ENCODE assay signal across 1 cellular context in genomic region chr16:23537390-23537789, GRCh38.
TF ChIP-seq lines count a peak whose summit lies in the region.

No MANE protein-coding gene starts in this region.

TF ChIP-seq in HepG2, 621 proteins besides CTCF, POLR2A, EP300 and RAD21 (continues in another document):
- TF ChIP-seq SNRNP70 (IDR thresholded peaks at IDR 0.05; ENCODE audit: low read depth, low read length) (no peak), RFX3 (CRISPR knock-in tag; IDR thresholded peaks at IDR 0.05) (no peak), ZNF136 (CRISPR knock-in tag; IDR thresholded peaks at IDR 0.05; ENCODE audit: low read depth) (no peak), YY1 (IDR thresholded peaks at IDR 0.05; ENCODE audit: insufficient read depth, insufficient replicate concordance, low read depth, low read length) (no peak), CSRNP1 (CRISPR knock-in tag; IDR thresholded peaks at IDR 0.05) (no peak), REXO4 (CRISPR knock-in tag; IDR thresholded peaks at IDR 0.05; ENCODE audit: borderline replicate concordance) (no peak), ZSCAN5A (CRISPR knock-in tag; IDR thresholded peaks at IDR 0.05; ENCODE audit: borderline replicate concordance) (no peak), ZKSCAN5 (CRISPR knock-in tag; IDR thresholded peaks at IDR 0.05) (no peak), ZNF44 (CRISPR knock-in tag; IDR thresholded peaks at IDR 0.05) (no peak), JARID2 (CRISPR knock-in tag; IDR thresholded peaks at IDR 0.05; ENCODE audit: insufficient replicate concordance) (no peak), CBX1 (IDR thresholded peaks at IDR 0.05; ENCODE audit: low read depth) (no peak), NFE2 (CRISPR knock-in tag; IDR thresholded peaks at IDR 0.05) (no peak), ZNF24 (IDR thresholded peaks at IDR 0.05) (peak; percentile 98), MLX (CRISPR knock-in tag; IDR thresholded peaks at IDR 0.05) (0 out of 2 replicates have a peak, but pooled peaks have one; percentile 22), ZBTB33 (CRISPR knock-in tag; IDR thresholded peaks at IDR 0.05) (no peak), ZNF839 (CRISPR knock-in tag; IDR thresholded peaks at IDR 0.05; ENCODE audit: borderline replicate concordance) (no peak), MIER2 (CRISPR knock-in tag; IDR thresholded peaks at IDR 0.05) (no peak), ZNF879 (CRISPR knock-in tag; IDR thresholded peaks at IDR 0.05) (no peak), PAF1 (CRISPR knock-in tag; IDR thresholded peaks at IDR 0.05) (no peak), ZNF580 (CRISPR knock-in tag; IDR thresholded peaks at IDR 0.05; ENCODE audit: borderline replicate concordance, low read depth) (0 out of 2 replicates have a peak, but pooled peaks have one; percentile 31), ZNF512B (CRISPR knock-in tag; IDR thresholded peaks at IDR 0.05; ENCODE audit: borderline replicate concordance) (no peak), ZNF562 (CRISPR knock-in tag; IDR thresholded peaks at IDR 0.05; ENCODE audit: borderline replicate concordance) (no peak), ZNF331 (CRISPR knock-in tag; IDR thresholded peaks at IDR 0.05) (peak; percentile 45; the same call in 1 of the 2 replicates), ZNF576 (CRISPR knock-in tag; IDR thresholded peaks at IDR 0.05) (no peak), FLYWCH1 (CRISPR knock-in tag; IDR thresholded peaks at IDR 0.05) (no peak), SNAPC4 (CRISPR knock-in tag; IDR thresholded peaks at IDR 0.05) (no peak), ZNF446 (CRISPR knock-in tag; IDR thresholded peaks at IDR 0.05) (no peak), PRMT3 (CRISPR knock-in tag; IDR thresholded peaks at IDR 0.05; ENCODE audit: borderline replicate concordance, low read depth) (no peak), FOXJ3 (CRISPR knock-in tag; IDR thresholded peaks at IDR 0.05; ENCODE audit: borderline replicate concordance) (no peak), ZNF205 (CRISPR knock-in tag; IDR thresholded peaks at IDR 0.05) (no peak), ARNTL (CRISPR knock-in tag; IDR thresholded peaks at IDR 0.05) (no peak), MTF1 (CRISPR knock-in tag; IDR thresholded peaks at IDR 0.05) (no peak), ZMAT5 (CRISPR knock-in tag; IDR thresholded peaks at IDR 0.05; ENCODE audit: borderline replicate concordance, low read depth) (no peak), HOXA9 (CRISPR knock-in tag; IDR thresholded peaks at IDR 0.05; ENCODE audit: borderline replicate concordance) (no peak), FUBP1 (CRISPR knock-in tag; IDR thresholded peaks at IDR 0.05; ENCODE audit: borderline replicate concordance) (no peak), THYN1 (CRISPR knock-in tag; IDR thresholded peaks at IDR 0.05; ENCODE audit: borderline replicate concordance, low read depth) (no peak), MZF1 (CRISPR knock-in tag; IDR thresholded peaks at IDR 0.05; ENCODE audit: borderline replicate concordance) (0 out of 2 replicates have a peak, but pooled peaks have one; percentile 9), HNF4A (CRISPR knock-in tag; IDR thresholded peaks at IDR 0.05) (peak; percentile 59), ZNF276 (CRISPR knock-in tag; IDR thresholded peaks at IDR 0.05; ENCODE audit: low read depth) (no peak), ZNF275 (CRISPR knock-in tag; IDR thresholded peaks at IDR 0.05; ENCODE audit: borderline replicate concordance) (no peak), MED1 (CRISPR knock-in tag; IDR thresholded peaks at IDR 0.05) (peak; percentile 69), XRCC5 (optimal IDR thresholded peaks at IDR 0.05; ENCODE audit: low read length) (no peak), NR3C1 (CRISPR knock-in tag; IDR thresholded peaks at IDR 0.05) (no peak)
